In the genomic region with DNA sequence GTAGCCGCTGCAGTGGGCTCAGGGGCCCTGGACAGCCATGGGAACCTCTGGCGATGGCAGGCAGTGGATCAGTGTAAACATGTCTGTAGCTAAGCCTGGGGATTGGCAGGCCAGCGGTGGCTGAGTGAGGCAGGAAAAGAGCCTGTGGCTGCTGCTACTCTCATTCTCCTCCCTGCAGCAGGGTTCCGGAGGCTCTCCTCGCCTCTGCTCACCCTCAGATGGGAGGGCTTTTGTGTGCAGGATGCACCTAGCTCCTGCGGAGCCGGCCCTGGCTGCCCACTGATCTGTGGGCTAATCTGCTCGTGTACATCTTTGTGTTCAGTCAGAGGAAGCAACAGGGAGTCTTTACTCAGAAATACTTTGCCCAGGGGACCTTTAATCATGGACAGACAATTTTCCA, we compare ENCODE assay signal across 28 cellular contexts. TPM values are rescaled to one million over a fixed set of nuclear protein-coding genes. Genes with fewer than 3 reads are reported as not detected.
DNase-seq lines count a peak whose midpoint lies in the region; ATAC-seq and TF ChIP-seq lines count a peak whose summit lies in the region.
"Had no signal": no experiment of that assay in that cellular context is flagged by ENCODE, and none has a peak within 500 bp of the region (broad histone marks: within the 10 kb centered on the region; RNA-seq: fewer than 3 reads in every experiment).

No MANE protein-coding gene starts in this region.

- H3K9me3 ChIP-seq in endodermal cell (ENCODE audit: control insufficient read depth, low read length): peaks cover 7% of the 10 kb centered on the region

- WGBS in endodermal cell (ENCODE audit: insufficient coverage in 1 of 2, insufficient read length in 1 of 2), 2 experiments: 86 to 89% methylated on average over 3 to 8 of the region's 8 CpGs

- H3K27ac Mint-ChIP-seq in GM23338 (no peak overlapping the region), endodermal cell (no peak overlapping the region)
- H3K27ac Mint-ChIP-seq: B cell; CD8-positive, alpha-beta T cell had no signal

- H3K9me3 Mint-ChIP-seq in GM23338: no peaks in the 10 kb centered on the region
- peaks cover 14% of the 10 kb centered on the region for H3K9me3 Mint-ChIP-seq in endodermal cell
- H3K9me3 Mint-ChIP-seq: CD8-positive, alpha-beta T cell had no signal

- no peak overlapping the region for H3K27ac ChIP-seq in GM23338 (ENCODE audit: low read depth)
- H3K27ac ChIP-seq in endodermal cell (ENCODE audit: low read depth, low read length): no peak overlapping the region
- H3K27ac ChIP-seq: C4-2B, RWPE1, SK-N-MC had no signal

- H3K36me3 ChIP-seq in GM23338 (ENCODE audit: insufficient read depth) (no peaks in the 10 kb centered on the region), H7 (replicated peaks; ENCODE audit: control insufficient read depth, insufficient read depth, low read length) (no peaks in the 10 kb centered on the region), endodermal cell (ENCODE audit: control insufficient read depth, insufficient read depth, low read length) (no peaks in the 10 kb centered on the region)

- no peaks in the 10 kb centered on the region for H3F3A ChIP-seq in GM23338 (replicated peaks; ENCODE audit: low read depth)

- no peak overlapping the region for H3K9ac ChIP-seq in endodermal cell (ENCODE audit: extremely low read depth, low read length, poor library complexity, severe bottlenecking)

- ATAC-seq in GM23338 (peak; percentile 60), GM18511 (IDR thresholded peaks at IDR 0.05; ENCODE audit: unreplicated experiment) (no peak)
- ATAC-seq: CD8-positive, alpha-beta T cell; GM12878; HepG2; Panc1 had no signal

- H3K4me1 Mint-ChIP-seq in GM23338 (no peaks in the 10 kb centered on the region), endodermal cell (peaks cover 27% of the 10 kb centered on the region)
- H3K4me1 Mint-ChIP-seq: B cell had no signal

- H3K4me1 ChIP-seq in GM23338 (ENCODE audit: insufficient read depth) (no peaks in the 10 kb centered on the region), endodermal cell (ENCODE audit: control insufficient read depth, insufficient read depth, low read length) (no peaks in the 10 kb centered on the region)

- H3K9me2 ChIP-seq in GM23338 (ENCODE audit: insufficient read depth): no peaks in the 10 kb centered on the region

- DNase-seq in GM23338 (ENCODE audit: low spot score): no peak
- peak; percentile 18 for DNase-seq in H7
- peak; percentile 48 for DNase-seq in endodermal cell
- DNase-seq in retina: peak; percentile 53
- DNase-seq in COLO668 (lab: John Stamatoyannopoulos, UW; ENCODE audit: unreplicated experiment): no peak
- no peak for DNase-seq in NCI-H1436 (lab: John Stamatoyannopoulos, UW)
- DNase-seq: CD8-positive, alpha-beta T cell; DMS 273 treated with DMSO at 0.1 percent for 48 hours; DMS79; EL; GDM1; Karpas-422; NCI-H1092; NCI-H1417 treated with DMSO at 0.1 percent for 48 hours; NCI-H1930; NCI-H2107; NCI-H446; NCI-H524 treated with DMSO at 0.1 percent for 48 hours; SIG-M5 had no signal

- peaks cover 2% of the 10 kb centered on the region for H3K27me3 Mint-ChIP-seq in GM23338 (ENCODE audit: insufficient read depth, low read depth, poor library complexity)
- H3K27me3 Mint-ChIP-seq in endodermal cell (ENCODE audit: insufficient read depth): no peaks in the 10 kb centered on the region

- H3K4me3 ChIP-seq in GM23338 (no peak overlapping the region), H7 (ENCODE audit: insufficient read depth, low read depth, low read length) (no peak overlapping the region), endodermal cell (ENCODE audit: low read length) (no peak overlapping the region)
- H3K4me3 ChIP-seq: GM12878, SK-N-MC had no signal

- H3K4me3 Mint-ChIP-seq in GM23338 (no peak overlapping the region), endodermal cell (no peak overlapping the region)
- H3K4me3 Mint-ChIP-seq: B cell; CD8-positive, alpha-beta T cell had no signal

- no peaks in the 10 kb centered on the region for H3K79me2 ChIP-seq in GM23338 (replicated peaks; ENCODE audit: insufficient read depth)

- H3K36me3 Mint-ChIP-seq in GM23338 (ENCODE audit: low read depth): peaks cover 7% of the 10 kb centered on the region; the same call in 1 of the 3 replicates
- peaks cover 9% of the 10 kb centered on the region for H3K36me3 Mint-ChIP-seq in endodermal cell (ENCODE audit: low read depth)
- H3K36me3 Mint-ChIP-seq: CD8-positive, alpha-beta T cell had no signal

- no peaks in the 10 kb centered on the region for H4K20me1 ChIP-seq in GM23338 (replicated peaks; ENCODE audit: insufficient read depth)

- no peak overlapping the region for H2AFZ ChIP-seq in GM23338

- H3K27me3 ChIP-seq in GM23338 (ENCODE audit: insufficient read depth) (no peaks in the 10 kb centered on the region), H7 (ENCODE audit: control insufficient read depth, insufficient read depth, low read length) (no peaks in the 10 kb centered on the region), endodermal cell (ENCODE audit: control insufficient read depth, insufficient read depth, low read length, poor library complexity, severe bottlenecking) (no peaks in the 10 kb centered on the region)

- no peak overlapping the region for H3K4me2 ChIP-seq in GM23338

- TF ChIP-seq CTCF in GM23338 (conservative IDR thresholded peaks at IDR 0.05; ENCODE audit: low read depth in 2 of 2) (no peak), endodermal cell (conservative IDR thresholded peaks at IDR 0.05) (no peak)

TF ChIP-seq in GM23338, 12 proteins besides CTCF, POLR2A, EP300 and RAD21 (continues in another document):
- TF ChIP-seq ZNF331 (CRISPR knock-in tag; IDR thresholded peaks at IDR 0.05; ENCODE audit: low read depth) (no peak), STAT1 (IDR thresholded peaks at IDR 0.05; ENCODE audit: unreplicated experiment) (no peak), EZH2phosphoT487 (IDR thresholded peaks at IDR 0.05; ENCODE audit: unreplicated experiment) (no peak), EZH2 (IDR thresholded peaks at IDR 0.05; ENCODE audit: low read depth, unreplicated experiment) (no peak), NANOG (IDR thresholded peaks at IDR 0.05; ENCODE audit: borderline replicate concordance) (no peak), ZNF114 (CRISPR knock-in tag; IDR thresholded peaks at IDR 0.05) (no peak)
- TF ChIP-seq, protein P1, sequence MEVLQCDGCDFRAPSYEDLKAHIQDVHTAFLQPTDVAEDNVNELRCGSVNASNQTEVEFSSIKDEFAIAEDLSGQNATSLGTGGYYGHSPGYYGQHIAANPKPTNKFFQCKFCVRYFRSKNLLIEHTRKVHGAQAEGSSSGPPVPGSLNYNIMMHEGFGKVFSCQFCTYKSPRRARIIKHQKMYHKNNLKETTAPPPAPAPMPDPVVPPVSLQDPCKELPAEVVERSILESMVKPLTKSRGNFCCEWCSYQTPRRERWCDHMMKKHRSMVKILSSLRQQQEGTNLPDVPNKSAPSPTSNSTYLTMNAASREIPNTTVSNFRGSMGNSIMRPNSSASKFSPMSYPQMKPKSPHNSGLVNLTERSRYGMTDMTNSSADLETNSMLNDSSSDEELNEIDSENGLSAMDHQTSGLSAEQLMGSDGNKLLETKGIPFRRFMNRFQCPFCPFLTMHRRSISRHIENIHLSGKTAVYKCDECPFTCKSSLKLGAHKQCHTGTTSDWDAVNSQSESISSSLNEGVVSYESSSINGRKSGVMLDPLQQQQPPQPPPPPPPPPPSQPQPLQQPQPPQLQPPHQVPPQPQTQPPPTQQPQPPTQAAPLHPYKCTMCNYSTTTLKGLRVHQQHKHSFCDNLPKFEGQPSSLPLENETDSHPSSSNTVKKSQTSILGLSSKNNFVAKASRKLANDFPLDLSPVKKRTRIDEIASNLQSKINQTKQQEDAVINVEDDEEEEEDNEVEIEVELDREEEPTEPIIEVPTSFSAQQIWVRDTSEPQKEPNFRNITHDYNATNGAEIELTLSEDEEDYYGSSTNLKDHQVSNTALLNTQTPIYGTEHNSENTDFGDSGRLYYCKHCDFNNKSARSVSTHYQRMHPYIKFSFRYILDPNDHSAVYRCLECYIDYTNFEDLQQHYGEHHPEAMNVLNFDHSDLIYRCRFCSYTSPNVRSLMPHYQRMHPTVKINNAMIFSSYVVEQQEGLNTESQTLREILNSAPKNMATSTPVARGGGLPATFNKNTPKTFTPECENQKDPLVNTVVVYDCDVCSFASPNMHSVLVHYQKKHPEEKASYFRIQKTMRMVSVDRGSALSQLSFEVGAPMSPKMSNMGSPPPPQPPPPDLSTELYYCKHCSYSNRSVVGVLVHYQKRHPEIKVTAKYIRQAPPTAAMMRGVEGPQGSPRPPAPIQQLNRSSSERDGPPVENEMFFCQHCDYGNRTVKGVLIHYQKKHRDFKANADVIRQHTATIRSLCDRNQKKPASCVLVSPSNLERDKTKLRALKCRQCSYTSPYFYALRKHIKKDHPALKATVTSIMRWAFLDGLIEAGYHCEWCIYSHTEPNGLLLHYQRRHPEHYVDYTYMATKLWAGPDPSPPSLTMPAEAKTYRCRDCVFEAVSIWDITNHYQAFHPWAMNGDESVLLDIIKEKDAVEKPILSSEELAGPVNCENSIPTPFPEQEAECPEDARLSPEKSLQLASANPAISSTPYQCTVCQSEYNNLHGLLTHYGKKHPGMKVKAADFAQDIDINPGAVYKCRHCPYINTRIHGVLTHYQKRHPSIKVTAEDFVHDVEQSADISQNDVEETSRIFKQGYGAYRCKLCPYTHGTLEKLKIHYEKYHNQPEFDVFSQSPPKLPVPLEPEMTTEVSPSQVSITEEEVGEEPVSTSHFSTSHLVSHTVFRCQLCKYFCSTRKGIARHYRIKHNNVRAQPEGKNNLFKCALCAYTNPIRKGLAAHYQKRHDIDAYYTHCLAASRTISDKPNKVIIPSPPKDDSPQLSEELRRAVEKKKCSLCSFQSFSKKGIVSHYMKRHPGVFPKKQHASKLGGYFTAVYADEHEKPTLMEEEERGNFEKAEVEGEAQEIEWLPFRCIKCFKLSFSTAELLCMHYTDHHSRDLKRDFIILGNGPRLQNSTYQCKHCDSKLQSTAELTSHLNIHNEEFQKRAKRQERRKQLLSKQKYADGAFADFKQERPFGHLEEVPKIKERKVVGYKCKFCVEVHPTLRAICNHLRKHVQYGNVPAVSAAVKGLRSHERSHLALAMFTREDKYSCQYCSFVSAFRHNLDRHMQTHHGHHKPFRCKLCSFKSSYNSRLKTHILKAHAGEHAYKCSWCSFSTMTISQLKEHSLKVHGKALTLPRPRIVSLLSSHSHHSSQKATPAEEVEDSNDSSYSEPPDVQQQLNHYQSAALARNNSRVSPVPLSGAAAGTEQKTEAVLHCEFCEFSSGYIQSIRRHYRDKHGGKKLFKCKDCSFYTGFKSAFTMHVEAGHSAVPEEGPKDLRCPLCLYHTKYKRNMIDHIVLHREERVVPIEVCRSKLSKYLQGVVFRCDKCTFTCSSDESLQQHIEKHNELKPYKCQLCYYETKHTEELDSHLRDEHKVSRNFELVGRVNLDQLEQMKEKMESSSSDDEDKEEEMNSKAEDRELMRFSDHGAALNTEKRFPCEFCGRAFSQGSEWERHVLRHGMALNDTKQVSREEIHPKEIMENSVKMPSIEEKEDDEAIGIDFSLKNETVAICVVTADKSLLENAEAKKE (CRISPR knock-in tag; IDR thresholded peaks at IDR 0.05): no peak

RNA-seq across cellular contexts. Expression of gene GALNT8, which starts 59.5 kb away (rescaled TPM):
- total RNA-seq in GM23338 (2014; rRNA removed; shearing (Covaris generic)): 7.7 and 8.4 TPM in 2 replicates
- polyA plus RNA-seq in GM23338 (2016; fragmentation: Nextera tagmentation; extraction: Ambion mirVana): 3.8 and 5.4 TPM in 2 replicates
- total RNA-seq in H7 (2014; rRNA removed; shearing (Covaris generic)): 2.3 and 4.1 TPM in 2 replicates
- 10 to 100 TPM in 1 of 2 donors, 1 to 10 TPM in 1; 2.8 to 11.2 TPM for total RNA-seq in endodermal cell
- 4.5 TPM for polyA plus RNA-seq in endodermal cell (2013, experiment 1 of 2)
- polyA plus RNA-seq in endodermal cell (2013, experiment 2 of 2): 4.3 TPM
- total RNA-seq: A673, HepG2 had no signal

Comparison
In these comparisons a context has a peak if more than half of its experiments do, and no peak if none do; other contexts are left out.
1. DNase-seq: peak in H7 (single experiment), endodermal cell (single experiment) and retina (single experiment); none in GM23338 (single experiment), COLO668 (single experiment) and NCI-H1436 (single experiment).